Comparison of ENCODE assay signal across 23 cellular contexts in the genomic region with DNA sequence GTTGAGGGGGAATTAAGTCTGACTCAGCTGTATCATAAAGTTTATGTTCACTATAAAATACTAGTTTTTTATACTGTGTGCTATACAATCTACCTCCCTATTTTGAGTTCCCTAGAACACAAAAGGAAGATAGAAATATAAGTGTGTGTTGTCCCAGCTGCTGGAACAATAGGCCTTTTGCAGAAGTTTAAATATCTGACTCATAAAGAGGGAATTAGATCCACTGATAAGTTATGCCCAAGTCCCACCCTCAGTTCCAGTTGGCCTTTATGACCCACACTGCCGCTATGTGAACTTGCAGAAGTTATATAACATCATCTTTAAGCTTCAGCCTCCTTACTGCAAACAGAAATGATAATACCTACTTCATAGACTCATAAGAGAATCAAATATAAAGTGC.
DNase-seq lines count a peak whose midpoint lies in the region; ATAC-seq, FAIRE-seq and TF ChIP-seq lines count a peak whose summit lies in the region.
"Had no signal": no experiment of that assay in that cellular context is flagged by ENCODE, and none has a peak within 500 bp of the region (broad histone marks: within the 10 kb centered on the region; RNA-seq: fewer than 3 reads in every experiment).

No MANE protein-coding gene starts in this region.

- H4K20me1 ChIP-seq in osteoblast (ENCODE audit: insufficient read depth, low read length), result no peaks in the 10 kb centered on the region

- no peak for TF ChIP-seq CTCF in osteoblast (IDR thresholded peaks at IDR 0.05; ENCODE audit: extremely low read depth, low read depth, low read length)

- peak; percentile 94 for FAIRE-seq in RCC 7860 (lab: Jason Lieb, UNC)
- FAIRE-seq: TTC549 had no signal

- H3K36me3 Mint-ChIP-seq in dendritic cell treated with granulocyte-macrophage colony-stimulating factor and Interleukin-4, amounts not matched to agents 40 ng/mL and 50 ng/mL, for 4 days (ENCODE audit: low read depth), result no peaks in the 10 kb centered on the region
- H3K36me3 Mint-ChIP-seq: activated naive CD4-positive, alpha-beta T cell treated with anti-CD3 and anti-CD28 coated beads, Interleukin-2, amount 50 U/mL, for 72 hours had no signal

- H3K27me3 ChIP-seq in osteoblast (ENCODE audit: insufficient read depth, low read length), result no peaks in the 10 kb centered on the region
- H3K27me3 ChIP-seq: cardiac muscle cell, ovary had no signal

- no peaks in the 10 kb centered on the region for H3K79me2 ChIP-seq in osteoblast (ENCODE audit: insufficient read depth, low read length)

- no peak overlapping the region for H3K4me3 Mint-ChIP-seq in dendritic cell treated with granulocyte-macrophage colony-stimulating factor and Interleukin-4, amounts not matched to agents 40 ng/mL and 50 ng/mL, for 4 days
- H3K4me3 Mint-ChIP-seq: activated T-cell treated with anti-CD3 and anti-CD28 coated beads, Interleukin-2, amount 50 U/mL, for 4 hours had no signal

- DNase-seq in EL (peak; percentile 77), RCC 7860 (ENCODE audit: low spot score) (peak; percentile 77), osteoblast (ENCODE audit: insufficient read length, low spot score, missing footprints) (peak; percentile 9), hypothalamus (lab: John Stamatoyannopoulos, UW) (no peak), GM19240 (ENCODE audit: insufficient read length, low spot score) (no peak)
- DNase-seq: activated T-cell treated with anti-CD3 and anti-CD28 coated beads, Interleukin-2, amount 50 U/mL, for 4 hours; COR-L47; effector CD8-positive, alpha-beta T cell; KG1; left ventricle myocardium superior; NCI-H1417 treated with DMSO at 0.1 percent for 48 hours; NCI-H2171; NCI-H69; OCI-M1; ovary; stimulated activated CD4-positive, alpha-beta T cell treated with anti-CD3 and anti-CD28 coated beads, Interleukin-4, amount 100 ng/mL, for 1 hour; substantia nigra had no signal

- no peaks in the 10 kb centered on the region for H3K9me3 ChIP-seq in osteoblast (ENCODE audit: low read depth, low read length)
- H3K9me3 ChIP-seq: ovary had no signal

- ATAC-seq in HG03039 (IDR thresholded peaks at IDR 0.05; ENCODE audit: unreplicated experiment) (no peak), HG03565 (IDR thresholded peaks at IDR 0.05; ENCODE audit: unreplicated experiment) (no peak)
- ATAC-seq: activated naive CD4-positive, alpha-beta T cell treated with anti-CD3 and anti-CD28 coated beads, Interleukin-2, amount 50 U/mL, for 72 hours; activated T-cell treated with anti-CD3 and anti-CD28 coated beads, Interleukin-2, amount 50 U/mL, for 4 hours; left ventricle myocardium superior had no signal

- H3K4me1 Mint-ChIP-seq in dendritic cell treated with granulocyte-macrophage colony-stimulating factor and Interleukin-4, amounts not matched to agents 40 ng/mL and 50 ng/mL, for 4 days (ENCODE audit: low read depth), result peaks cover 32% of the 10 kb centered on the region

- no peak overlapping the region for H3K4me3 ChIP-seq in osteoblast (ENCODE audit: insufficient read depth, low read length)
- H3K4me3 ChIP-seq: cardiac muscle cell, ovary had no signal

- intact Hi-C loops in dendritic cell treated with granulocyte-macrophage colony-stimulating factor and Interleukin-4, amounts not matched to agents 40 ng/mL and 50 ng/mL, for 4 days (cut with micrococcal nuclease), result no loop called here

- peak overlapping the region; percentile 51 for H3K27ac Mint-ChIP-seq in dendritic cell treated with granulocyte-macrophage colony-stimulating factor and Interleukin-4, amounts not matched to agents 40 ng/mL and 50 ng/mL, for 4 days
- H3K27ac Mint-ChIP-seq: activated naive CD4-positive, alpha-beta T cell treated with anti-CD3 and anti-CD28 coated beads, Interleukin-2, amount 50 U/mL, for 72 hours had no signal

- peaks cover 26% of the 10 kb centered on the region for H3K4me1 ChIP-seq in osteoblast (ENCODE audit: insufficient read depth, low read length)

- no peaks in the 10 kb centered on the region for H3K36me3 ChIP-seq in osteoblast (ENCODE audit: insufficient read depth, low read length)
- H3K36me3 ChIP-seq: cardiac muscle cell, ovary had no signal

- no peaks in the 10 kb centered on the region for H3K9me3 Mint-ChIP-seq in dendritic cell treated with granulocyte-macrophage colony-stimulating factor and Interleukin-4, amounts not matched to agents 40 ng/mL and 50 ng/mL, for 4 days
- H3K9me3 Mint-ChIP-seq: activated naive CD4-positive, alpha-beta T cell treated with anti-CD3 and anti-CD28 coated beads, Interleukin-2, amount 50 U/mL, for 72 hours; activated T-cell treated with anti-CD3 and anti-CD28 coated beads, Interleukin-2, amount 50 U/mL, for 4 hours had no signal

- no peak overlapping the region for H3K27ac ChIP-seq in osteoblast (ENCODE audit: low read depth, low read length)
- H3K27ac ChIP-seq: cardiac muscle cell, ovary had no signal

- H2AFZ ChIP-seq in osteoblast (ENCODE audit: low read length), result no peak overlapping the region

- peak overlapping the region; percentile 2 for H3K4me2 ChIP-seq in osteoblast (ENCODE audit: insufficient read depth, low read length)

- H3K27me3 Mint-ChIP-seq in dendritic cell treated with granulocyte-macrophage colony-stimulating factor and Interleukin-4, amounts not matched to agents 40 ng/mL and 50 ng/mL, for 4 days, result no peaks in the 10 kb centered on the region

Comparison
In these comparisons a context has a peak if more than half of its experiments do, and no peak if none do; other contexts are left out.
1. DNase-seq: peak in EL (single experiment), RCC 7860 (single experiment) and osteoblast (single experiment); none in hypothalamus (0 of 51) and GM19240 (single experiment).